ENCODE assay signal across 8 cellular contexts in the genomic region with DNA sequence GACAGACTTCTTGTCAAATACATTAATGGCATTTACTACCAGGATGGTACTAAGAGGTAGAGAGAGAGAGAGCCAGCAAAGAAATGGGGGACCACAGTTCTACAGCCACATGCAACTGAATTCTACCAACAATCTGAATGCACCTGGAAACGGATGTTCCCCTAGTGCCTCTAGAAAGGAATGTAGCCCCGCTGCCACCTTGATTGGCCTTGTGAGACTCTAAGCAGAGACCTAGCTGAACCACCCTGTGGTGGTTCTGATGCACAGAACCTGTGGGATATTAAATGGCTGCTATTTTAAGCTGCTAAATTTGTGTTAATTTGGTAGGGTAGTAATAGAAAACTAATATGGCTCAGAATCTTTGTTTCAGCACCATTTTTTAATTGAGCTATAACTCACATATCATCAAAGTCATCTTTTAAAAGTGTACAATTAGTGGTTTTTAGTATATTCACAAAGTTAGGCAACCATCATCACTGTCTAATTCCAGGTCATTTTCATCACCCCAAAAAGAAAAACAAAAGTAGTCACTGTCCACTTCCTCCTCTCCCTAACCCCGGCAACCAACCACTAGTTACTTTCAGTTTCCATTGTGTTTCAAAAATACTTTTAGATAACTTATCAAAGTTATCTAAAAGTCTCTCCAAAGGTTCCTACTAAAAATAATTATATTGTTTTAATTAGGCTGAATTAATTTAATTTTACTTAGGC. TPM values are rescaled to one million over a fixed set of nuclear protein-coding genes. Genes with fewer than 3 reads are reported as not detected.
A peak's percentile ranks its signal among the peaks of the same experiment; 100 is the strongest.
DNase-seq lines count a peak whose midpoint lies in the region; ATAC-seq and TF ChIP-seq lines count a peak whose summit lies in the region.

No MANE protein-coding gene starts in this region.

- H3K27me3 ChIP-seq in Loucy (ENCODE audit: insufficient read depth, low read length, poor library complexity, severe bottlenecking): no peaks in the 10 kb centered on the region

- no peak overlapping the region for H3K27ac Mint-ChIP-seq in mesothelial cell of epicardium

- no peaks in the 10 kb centered on the region for H3F3A ChIP-seq in Loucy (ENCODE audit: low read depth)

- H3K4me3 ChIP-seq in Loucy (ENCODE audit: low read length, poor library complexity, severe bottlenecking) (no peak overlapping the region), fibroblast of mammary gland (ENCODE audit: control insufficient read depth, low read depth, low read length) (no peak overlapping the region)

- TF ChIP-seq CTCF in GM13976 (IDR thresholded peaks at IDR 0.05; ENCODE audit: borderline replicate concordance, control extremely low read depth, extremely low read depth, insufficient read depth, missing control alignments) (no peak), Loucy (conservative IDR thresholded peaks at IDR 0.05; ENCODE audit: low read length) (no peak), fibroblast of mammary gland (conservative IDR thresholded peaks at IDR 0.05; ENCODE audit: control insufficient read depth, insufficient read depth, low read depth, low read length) (no peak), mesothelial cell of epicardium (IDR thresholded peaks at IDR 0.05; ENCODE audit: unreplicated experiment) (no peak)

- H3K4me2 ChIP-seq in Loucy (ENCODE audit: low read depth, low read length, poor library complexity, severe bottlenecking): peak overlapping the region; percentile 18

- no peaks in the 10 kb centered on the region for H3K4me1 ChIP-seq in Loucy (ENCODE audit: insufficient read depth, low read length, poor library complexity, severe bottlenecking)

- no peaks in the 10 kb centered on the region for H3K9me3 ChIP-seq in Loucy (ENCODE audit: insufficient read depth, low read depth, low read length)

- H3K36me3 Mint-ChIP-seq in mesothelial cell of epicardium: peaks cover 32% of the 10 kb centered on the region

- H3K79me2 ChIP-seq in Loucy (ENCODE audit: insufficient read depth, low read length): no peaks in the 10 kb centered on the region

- H3K27me3 Mint-ChIP-seq in mesothelial cell of epicardium (ENCODE audit: low read depth): no peaks in the 10 kb centered on the region

- no peaks in the 10 kb centered on the region for H3K9me2 ChIP-seq in Loucy (replicated peaks; ENCODE audit: low read depth, low read length)

- in situ Hi-C loops in GM13976 (cut with MboI; ENCODE audit: low sequenced_read_pairs, unreplicated experiment): no loop called here

- no peaks in the 10 kb centered on the region for H3K36me3 ChIP-seq in Loucy (ENCODE audit: insufficient read depth, low read length)

- no peaks in the 10 kb centered on the region for H4K20me1 ChIP-seq in Loucy (ENCODE audit: insufficient read depth, low read length, poor library complexity, severe bottlenecking)

- ATAC-seq in GM21737 (IDR thresholded peaks at IDR 0.05; ENCODE audit: unreplicated experiment): peak; percentile 86

- no peaks in the 10 kb centered on the region for H3K9me3 Mint-ChIP-seq in mesothelial cell of epicardium

- DNase-seq in GM13976 (ENCODE audit: low spot score) (peak; percentile 49), fibroblast of mammary gland (ENCODE audit: low read depth) (peak; percentile 18), caudate nucleus (lab: John Stamatoyannopoulos, UW) (no peak), mesothelial cell of epicardium (ENCODE audit: low spot score in 2 of 2, unreplicated experiment in 2 of 2) (no peak)
- DNase-seq in NK-92 treated with Interleukin-12 subunit alpha and Interleukin-12 subunit beta, amount 100 ng/mL, for 24 hours (lab: John Stamatoyannopoulos, UW): no peak
- no peak for DNase-seq in stimulated activated CD4-positive, alpha-beta T cell treated with anti-CD3 and anti-CD28 coated beads, Interleukin-15, amount 100 ng/mL, for 24 hours

- peak overlapping the region; percentile 48; the same call in 1 of the 2 replicates for H2AFZ ChIP-seq in Loucy (ENCODE audit: low read length)

- H3K27ac ChIP-seq in caudate nucleus (ENCODE audit: low read depth, low read length): no peak overlapping the region

- no peak overlapping the region for H3K4me3 Mint-ChIP-seq in mesothelial cell of epicardium

- H3K4me1 Mint-ChIP-seq in mesothelial cell of epicardium: no peaks in the 10 kb centered on the region

- no peak overlapping the region for H3K9ac ChIP-seq in Loucy (ENCODE audit: low read depth, low read length, poor library complexity, severe bottlenecking)

RNA-seq across cellular contexts. Expression of gene CPLANE1, which starts 51.7 kb away (rescaled TPM):
- 31.0 to 33.8 TPM (median 32.3 TPM) in 3 replicates for total RNA-seq in mesothelial cell of epicardium

Comparison
In these comparisons a context has a peak if more than half of its experiments do, and no peak if none do; other contexts are left out.
1. DNase-seq: peak in GM13976 (single experiment) and fibroblast of mammary gland (single experiment); none in caudate nucleus (0 of 61), NK-92 treated with Interleukin-12 subunit alpha and Interleukin-12 subunit beta, amount 100 ng/mL, for 24 hours (single experiment), stimulated activated CD4-positive, alpha-beta T cell treated with anti-CD3 and anti-CD28 coated beads, Interleukin-15, amount 100 ng/mL, for 24 hours (single experiment) and mesothelial cell of epicardium (0 of 2).